17 cellular contexts compared by ENCODE assay signal in the genomic region with DNA sequence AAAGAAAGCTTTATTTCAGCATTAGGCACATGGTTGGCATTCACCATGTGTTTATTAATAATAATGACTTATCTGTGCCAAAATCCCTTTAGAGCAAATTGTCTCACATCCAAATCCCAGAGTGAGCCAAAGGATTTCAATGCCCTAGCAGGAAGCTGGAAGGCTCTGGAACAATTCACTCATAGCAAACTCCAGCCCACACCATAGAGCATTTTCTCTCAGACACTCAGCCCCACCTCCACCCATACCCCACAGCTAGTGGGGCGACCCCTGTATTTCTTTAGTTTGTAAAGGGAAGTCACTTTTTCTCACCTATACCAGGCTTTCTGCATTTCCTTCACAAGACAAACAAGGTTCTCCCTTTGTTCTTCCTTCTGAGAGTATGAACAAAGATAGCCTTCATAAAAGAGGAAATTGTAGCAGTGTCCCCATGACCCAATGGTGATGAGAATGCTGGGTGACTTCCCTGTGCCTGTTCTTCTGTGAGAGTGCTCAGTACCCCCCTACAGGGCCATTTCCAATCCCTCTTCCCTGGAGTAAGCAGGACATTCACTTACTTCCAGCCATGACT.
DNase-seq lines count a peak whose midpoint lies in the region; ATAC-seq and TF ChIP-seq lines count a peak whose summit lies in the region.
"Had no signal": no experiment of that assay in that cellular context is flagged by ENCODE, and none has a peak within 500 bp of the region (broad histone marks: within the 10 kb centered on the region; RNA-seq: fewer than 3 reads in every experiment).

No MANE protein-coding gene starts in this region.

- H3K4me1 Mint-ChIP-seq in HFFc6 (ENCODE audit: low read depth) = peaks cover 53% of the 10 kb centered on the region
- H3K4me1 Mint-ChIP-seq: stimulated activated effector memory CD8-positive, alpha-beta T cell treated with anti-CD3 and anti-CD28 coated beads, Interleukin-12 subunit alpha, Interleukin-12 subunit beta, amount 100 ng/mL, for 72 hours; T-cell had no signal

- no peak for TF ChIP-seq POLR2A in stomach (IDR thresholded peaks at IDR 0.05)

- peaks cover 6 to 21% (median 14%) of the 10 kb centered on the region in 4 donors for H3K4me1 ChIP-seq in stomach

- intact Hi-C loops in stomach (cut with DNase I; ENCODE audit: low total_unique reads) = no loop called here

- H3K27me3 ChIP-seq in layer of hippocampus (ENCODE audit: control insufficient read depth, insufficient read depth, low read length) = no peaks in the 10 kb centered on the region
- H3K27me3 ChIP-seq in stomach = no peaks in the 10 kb centered on the region

- no peak for TF ChIP-seq CTCF in HFFc6 (IDR thresholded peaks at IDR 0.05)
- TF ChIP-seq CTCF in stomach (IDR thresholded peaks at IDR 0.05) = no peak
- TF ChIP-seq CTCF in GM10248 (IDR thresholded peaks at IDR 0.05; ENCODE audit: control extremely low read depth, extremely low read depth, low read depth, missing control alignments) = no peak

- WGBS in stomach, 5 donors = 25 to 48% (median 30%) methylated on average over 1 of the region's 1 CpG

- no peaks in the 10 kb centered on the region for H3K36me3 ChIP-seq in stomach

- POLR2A ChIA-PET in GM10248 (lab: Yijun Ruan, JAX) = no interaction called here

- DNase-seq in HFFc6 = no peak
- DNase-seq in cerebellar cortex (ENCODE audit: low spot score) = peak; percentile 30
- no peak for DNase-seq in stomach
- no peak for DNase-seq in GM10248 (ENCODE audit: extremely low spot score)
- no peak for DNase-seq in dermis blood vessel endothelial cell
- no peak for DNase-seq in glomerular visceral epithelial cell (ENCODE audit: extremely low spot score)
- DNase-seq: activated CD4-positive, alpha-beta T cell treated with anti-CD3 and anti-CD28 coated beads for 48 hours; activated effector memory CD4-positive, alpha-beta T cell treated with anti-CD3 and anti-CD28 coated beads, Interleukin-2, amount 50 U/mL, for 16 hours; kidney; NCI-H187 treated with DMSO at 0.1 percent for 48 hours; stimulated activated CD4-positive, alpha-beta T cell treated with anti-CD3 and anti-CD28 coated beads, Interleukin-1b, Interleukin-23, amount 100 ng/mL, for 48 hours; T-cell had no signal

- H3K9me3 ChIP-seq in stomach = peaks cover 0 to 5% (median 0%) of the 10 kb centered on the region in 4 donors

- no peaks in the 10 kb centered on the region for H3K9me3 Mint-ChIP-seq in HFFc6

- H3K4me3 ChIP-seq in stomach = no peak overlapping the region

- no peak for TF ChIP-seq EP300 in stomach (IDR thresholded peaks at IDR 0.05)

- no peaks in the 10 kb centered on the region; the same call in 1 of the 2 replicates for H3K27me3 Mint-ChIP-seq in HFFc6 (ENCODE audit: insufficient read depth)

- peak overlapping the region; percentile 63 for H3K4me3 Mint-ChIP-seq in HFFc6
- H3K4me3 Mint-ChIP-seq: stimulated activated effector memory CD8-positive, alpha-beta T cell treated with anti-CD3 and anti-CD28 coated beads, Interleukin-12 subunit alpha, Interleukin-12 subunit beta, amount 100 ng/mL, for 72 hours; T-cell had no signal

- no peaks in the 10 kb centered on the region for H3K36me3 Mint-ChIP-seq in HFFc6 (ENCODE audit: low read depth)
- H3K36me3 Mint-ChIP-seq: stimulated activated effector memory CD8-positive, alpha-beta T cell treated with anti-CD3 and anti-CD28 coated beads, Interleukin-12 subunit alpha, Interleukin-12 subunit beta, amount 100 ng/mL, for 72 hours; T-cell had no signal

- CTCF ChIA-PET in GM10248 (lab: Yijun Ruan, JAX) = no interaction called here

- ATAC-seq in HG02884 (IDR thresholded peaks at IDR 0.05; ENCODE audit: unreplicated experiment) = no peak
- ATAC-seq: stimulated activated effector memory CD8-positive, alpha-beta T cell treated with anti-CD3 and anti-CD28 coated beads, Interleukin-12 subunit alpha, Interleukin-12 subunit beta, amount 100 ng/mL, for 72 hours; T-cell had no signal

- H3K27ac Mint-ChIP-seq in HFFc6 = peak overlapping the region; percentile 65; the same call in 1 of the 2 replicates
- H3K27ac Mint-ChIP-seq: stimulated activated effector memory CD8-positive, alpha-beta T cell treated with anti-CD3 and anti-CD28 coated beads, Interleukin-12 subunit alpha, Interleukin-12 subunit beta, amount 100 ng/mL, for 72 hours; T-cell had no signal

- H3K27ac ChIP-seq in layer of hippocampus (ENCODE audit: low read depth, low read length) (peak overlapping the region; percentile 73), stomach (peak overlapping the region in 4 of 5 donors; percentile 27 to 65 (median 56))
- H3K27ac ChIP-seq: C4-2B, KMS-11 had no signal
